In genomic region chr9:38183994-38184568, GRCh38 we compare ENCODE assay signal across 17 cellular contexts.
DNase-seq lines count a peak whose midpoint lies in the region; ATAC-seq and TF ChIP-seq lines count a peak whose summit lies in the region.
"Had no signal": no experiment of that assay in that cellular context is flagged by ENCODE, and none has a peak within 500 bp of the region (broad histone marks: within the 10 kb centered on the region; RNA-seq: fewer than 3 reads in every experiment).

No MANE protein-coding gene starts in this region.

- no peaks in the 10 kb centered on the region for H3K9me2 ChIP-seq in HCT116 (ENCODE audit: insufficient read depth)

- ATAC-seq in HCT116 (no peak; the same call in 1 of the 2 replicates), HG02678 (IDR thresholded peaks at IDR 0.05; ENCODE audit: unreplicated experiment) (no peak), GM18498 (IDR thresholded peaks at IDR 0.05; ENCODE audit: unreplicated experiment) (no peak)
- ATAC-seq in activated naive CD8-positive, alpha-beta T cell treated with anti-CD3 and anti-CD28 coated beads, Interleukin-2, amount 50 U/mL, for 24 hours, result no peak
- ATAC-seq: left lobe of liver, psoas muscle had no signal

- BruUV-seq in A673 (replicated peaks; lab: Mats Ljungman, UMichigan), result no TSS peak
- no TSS peak for BruUV-seq in HCT116 (replicated peaks; lab: Mats Ljungman, UMichigan)

- H3K9me3 Mint-ChIP-seq in activated naive CD8-positive, alpha-beta T cell treated with anti-CD3 and anti-CD28 coated beads, Interleukin-2, amount 50 U/mL, for 24 hours, result peaks cover 4% of the 10 kb centered on the region
- H3K9me3 Mint-ChIP-seq: activated CD4-positive, alpha-beta memory T cell treated with anti-CD3 and anti-CD28 coated beads, Interleukin-2, amount 10 ng/mL, durations not matched to agents 7 days and 5 days had no signal

- H3K4me3 Mint-ChIP-seq in activated naive CD8-positive, alpha-beta T cell treated with anti-CD3 and anti-CD28 coated beads, Interleukin-2, amount 50 U/mL, for 24 hours, result no peak overlapping the region
- H3K4me3 Mint-ChIP-seq: activated CD4-positive, alpha-beta memory T cell treated with anti-CD3 and anti-CD28 coated beads, Interleukin-2, amount 10 ng/mL, durations not matched to agents 7 days and 5 days had no signal

- intact Hi-C loops in A673 (cut with micrococcal nuclease; ENCODE audit: unreplicated experiment), result no loop called here
- intact Hi-C loops in HCT116 (cut with micrococcal nuclease), result no loop called here

- peak overlapping the region; percentile 48 for H2AFZ ChIP-seq in HCT116 (ENCODE audit: low read depth, low read length, poor library complexity, severe bottlenecking)
- H2AFZ ChIP-seq: hepatocyte had no signal

- POLR2A ChIA-PET in A673 (lab: Charles Lee; ENCODE audit: low non-redundant PET), result no interaction called here
- POLR2A ChIA-PET in HCT116 (lab: Charles Lee), result no interaction called here

- H3K27me3 ChIP-seq in A673 (replicated peaks; ENCODE audit: insufficient read depth, low read depth, low read length, poor library complexity) (no peaks in the 10 kb centered on the region), HCT116 (ENCODE audit: insufficient read depth, low read length) (no peaks in the 10 kb centered on the region)
- H3K27me3 ChIP-seq: hepatocyte had no signal

- no peaks in the 10 kb centered on the region for H3K4me1 Mint-ChIP-seq in activated naive CD8-positive, alpha-beta T cell treated with anti-CD3 and anti-CD28 coated beads, Interleukin-2, amount 50 U/mL, for 24 hours
- H3K4me1 Mint-ChIP-seq: activated CD4-positive, alpha-beta memory T cell treated with anti-CD3 and anti-CD28 coated beads, Interleukin-2, amount 10 ng/mL, durations not matched to agents 7 days and 5 days had no signal

- no peak overlapping the region for H3K4me2 ChIP-seq in HCT116 (ENCODE audit: low read length)
- H3K4me2 ChIP-seq: hepatocyte had no signal

- in situ Hi-C loops in ACHN (cut with HindIII; ENCODE audit: low pct_ligation_motif_present, low pct_unique_long_range_greater_than_20kb, low sequenced_read_pairs), result no loop called here

- TF ChIP-seq POLR2A in HCT116 (IDR thresholded peaks at IDR 0.05; ENCODE audit: borderline replicate concordance, extremely low read depth, insufficient read depth, insufficient read length), result no peak

- RAD21 ChIA-PET in HCT116 (lab: Charles Lee; ENCODE audit: low non-redundant PET in 1 of 2, low total read pairs in 2 of 2, uncharacterized antibody in 2 of 2, unreplicated experiment in 2 of 2), result no interaction called here

- H3K27ac ChIP-seq in A673 (ENCODE audit: low read depth, low read length, poor library complexity, severe bottlenecking) (no peak overlapping the region), HCT116 (ENCODE audit: low read depth, low read length) (no peak overlapping the region)
- H3K27ac ChIP-seq: hepatocyte, psoas muscle had no signal

- H3K9ac ChIP-seq in HCT116 (ENCODE audit: low read length), result no peak overlapping the region

- H3K27me3 Mint-ChIP-seq in activated naive CD8-positive, alpha-beta T cell treated with anti-CD3 and anti-CD28 coated beads, Interleukin-2, amount 50 U/mL, for 24 hours, result peaks cover 3% of the 10 kb centered on the region

- no peaks in the 10 kb centered on the region for H3K36me3 ChIP-seq in A673 (ENCODE audit: insufficient read depth, low read length, poor library complexity, severe bottlenecking)
- no peaks in the 10 kb centered on the region for H3K36me3 ChIP-seq in HCT116 (ENCODE audit: control insufficient read depth in 1 of 2, insufficient read depth in 2 of 2, low read length in 2 of 2)

- CTCF ChIA-PET in A673 (lab: Charles Lee), result no interaction called here
- CTCF ChIA-PET in HCT116 (lab: Charles Lee), result no interaction called here

- H3K79me2 ChIP-seq in HCT116 (ENCODE audit: insufficient read depth, low read length), result no peaks in the 10 kb centered on the region
- H3K79me2 ChIP-seq: hepatocyte had no signal

- no peaks in the 10 kb centered on the region for H4K20me1 ChIP-seq in HCT116 (ENCODE audit: insufficient read depth)

- TF ChIP-seq CTCF in A673 (conservative IDR thresholded peaks at IDR 0.05; ENCODE audit: low read depth, low read length) (no peak), HCT116 (IDR thresholded peaks at IDR 0.05 in 2 of 3, conservative IDR thresholded peaks at IDR 0.05 in 1 of 3; ENCODE audit: borderline replicate concordance in 1 of 3, insufficient read depth in 1 of 3, low read depth in 2 of 3, low read length in 2 of 3) (no peak), fibroblast of mammary gland (conservative IDR thresholded peaks at IDR 0.05; ENCODE audit: control insufficient read depth, insufficient read depth, low read depth, low read length) (no peak)

- DNase-seq in A673 (ENCODE audit: low spot score) (peak; percentile 77), HCT116 (ENCODE audit: low read depth, low spot score) (no peak), RPMI7951 (ENCODE audit: low read depth) (peak; percentile 81), fibroblast of mammary gland (ENCODE audit: low read depth) (peak; percentile 60), ACHN (no peak)
- DNase-seq in activated naive CD8-positive, alpha-beta T cell treated with anti-CD3 and anti-CD28 coated beads, Interleukin-2, amount 50 U/mL, for 24 hours, result no peak
- DNase-seq: activated CD4-positive, alpha-beta memory T cell treated with anti-CD3 and anti-CD28 coated beads, Interleukin-2, amount 10 ng/mL, durations not matched to agents 7 days and 5 days; activated effector memory CD4-positive, alpha-beta T cell treated with anti-CD3 and anti-CD28 coated beads, Interleukin-2, amount 50 U/mL, for 16 hours; NCI-H82; psoas muscle; SIG-M5; stimulated activated CD4-positive, alpha-beta T cell treated with anti-CD3 and anti-CD28 coated beads, Interleukin-1b, Interleukin-23, amount 100 ng/mL, for 48 hours; T1000 had no signal

- H3K4me1 ChIP-seq in A673 (ENCODE audit: insufficient read depth, low read length, poor library complexity, severe bottlenecking), result peaks cover 15% of the 10 kb centered on the region
- peaks cover 3 to 44% of the 10 kb centered on the region in 2 experiments; a peak in 3 of 4 replicates for H3K4me1 ChIP-seq in HCT116 (ENCODE audit: control insufficient read depth in 1 of 2, insufficient read depth in 2 of 2, low read length in 2 of 2)
- H3K4me1 ChIP-seq: psoas muscle had no signal

- H3K27ac Mint-ChIP-seq in activated naive CD8-positive, alpha-beta T cell treated with anti-CD3 and anti-CD28 coated beads, Interleukin-2, amount 50 U/mL, for 24 hours, result no peak overlapping the region
- H3K27ac Mint-ChIP-seq: activated CD4-positive, alpha-beta memory T cell treated with anti-CD3 and anti-CD28 coated beads, Interleukin-2, amount 10 ng/mL, durations not matched to agents 7 days and 5 days had no signal

- H3K9me3 ChIP-seq in A673 (ENCODE audit: low read depth, low read length, poor library complexity, severe bottlenecking) (no peaks in the 10 kb centered on the region), HCT116 (ENCODE audit: control insufficient read depth in 1 of 2, insufficient read depth in 1 of 2, low read depth in 1 of 2, low read length in 2 of 2) (no peaks in the 10 kb centered on the region)
- H3K9me3 ChIP-seq: psoas muscle had no signal

- H3K4me3 ChIP-seq in A673 (ENCODE audit: low read depth, low read length, poor library complexity, severe bottlenecking) (no peak overlapping the region), HCT116 (replicated peaks in 1 of 2; ENCODE audit: low read depth in 1 of 2, low read length in 2 of 2) (no peak overlapping the region), fibroblast of mammary gland (ENCODE audit: control insufficient read depth, low read depth, low read length) (no peak overlapping the region)
- H3K4me3 ChIP-seq: hepatocyte, psoas muscle had no signal

- TF ChIP-seq RAD21 in HCT116 (IDR thresholded peaks at IDR 0.05; ENCODE audit: low read depth), result no peak

- no peaks in the 10 kb centered on the region for H3K36me3 Mint-ChIP-seq in activated naive CD8-positive, alpha-beta T cell treated with anti-CD3 and anti-CD28 coated beads, Interleukin-2, amount 50 U/mL, for 24 hours (ENCODE audit: low read depth)

TF ChIP-seq in HCT116, 20 proteins besides CTCF, POLR2A, EP300 and RAD21:
- TF ChIP-seq FOSL1 (IDR thresholded peaks at IDR 0.05; ENCODE audit: low read depth) (no peak), CBX3 (IDR thresholded peaks at IDR 0.05; ENCODE audit: low read depth) (no peak), ATF3 (IDR thresholded peaks at IDR 0.05) (no peak), EGR1 (IDR thresholded peaks at IDR 0.05; ENCODE audit: low read depth) (no peak), EZH2phosphoT487 (IDR thresholded peaks at IDR 0.05; ENCODE audit: borderline replicate concordance) (no peak), ZNF274 (IDR thresholded peaks at IDR 0.05; ENCODE audit: low read depth, low read length) (no peak), SRF (IDR thresholded peaks at IDR 0.05; ENCODE audit: low read depth) (no peak), REST (IDR thresholded peaks at IDR 0.05; ENCODE audit: low read depth) (no peak)
TF ChIP-seq in HCT116: peak in this region for 0.

Comparison
In these comparisons a context has a peak if more than half of its experiments do, and no peak if none do; other contexts are left out.
1. DNase-seq: peak in A673 (single experiment), RPMI7951 (single experiment) and fibroblast of mammary gland (single experiment); none in HCT116 (single experiment), ACHN (single experiment) and activated naive CD8-positive, alpha-beta T cell treated with anti-CD3 and anti-CD28 coated beads, Interleukin-2, amount 50 U/mL, for 24 hours (single experiment).